ENCODE assay signal across 2 cellular contexts in the genomic region with DNA sequence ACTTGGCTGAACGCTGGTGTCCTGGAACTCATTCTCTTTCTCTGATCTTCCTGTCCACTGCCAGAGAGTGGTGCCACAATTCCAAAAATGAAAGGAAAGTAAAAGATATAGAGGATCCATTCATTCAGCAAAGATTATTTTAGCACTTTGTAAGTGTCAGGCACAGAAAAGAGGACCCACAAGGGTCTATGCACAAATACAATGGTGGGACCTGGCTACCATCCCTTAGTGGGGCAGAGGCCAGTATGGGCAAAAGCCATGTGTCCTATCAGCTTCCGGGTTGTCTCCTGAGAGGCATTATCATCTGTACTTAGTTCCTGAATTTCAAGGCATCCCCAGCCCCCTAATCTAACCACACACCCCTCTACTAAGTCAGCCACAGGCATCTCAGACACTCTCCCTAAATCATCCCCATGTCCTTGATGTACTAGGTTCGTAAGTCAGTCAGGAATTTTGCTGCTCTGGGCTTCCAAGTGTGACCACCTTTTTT.
A peak's percentile ranks its signal among the peaks of the same experiment; 100 is the strongest.
TF ChIP-seq lines count a peak whose summit lies in the region.

No MANE protein-coding gene starts in this region.

TF ChIP-seq in K562, 482 proteins besides CTCF, POLR2A, EP300 and RAD21 (continues in another document):
- TF ChIP-seq L3MBTL2 (IDR thresholded peaks at IDR 0.05) (peak; percentile 29; the same call in 1 of the 2 replicates), SAFB2 (IDR thresholded peaks at IDR 0.05; ENCODE audit: borderline replicate concordance, low read depth, low read length, severe bottlenecking) (no peak), ZNF431 (CRISPR knock-in tag; IDR thresholded peaks at IDR 0.05) (no peak), HMGN3 (IDR thresholded peaks at IDR 0.05; ENCODE audit: borderline replicate concordance, extremely low read depth, insufficient read length, low read depth, low read length) (no peak), TAF1 (IDR thresholded peaks at IDR 0.05; ENCODE audit: control insufficient read depth, extremely low read depth, insufficient read depth, low read length, severe bottlenecking) (peak; percentile 23), HIVEP1 (CRISPR knock-in tag; IDR thresholded peaks at IDR 0.05) (no peak), NCOA1 (IDR thresholded peaks at IDR 0.05; ENCODE audit: low read depth) (no peak), ELF4 (CRISPR knock-in tag; IDR thresholded peaks at IDR 0.05) (0 out of 2 replicates have a peak, but pooled peaks have one; percentile 6), ZNF282 (CRISPR knock-in tag; IDR thresholded peaks at IDR 0.05) (no peak), PTRF (tag; IDR thresholded peaks at IDR 0.05) (no peak), SMARCA4 (IDR thresholded peaks at IDR 0.05) (0 out of 2 replicates have a peak, but pooled peaks have one; percentile 24)
- TF ChIP-seq, protein P1, sequence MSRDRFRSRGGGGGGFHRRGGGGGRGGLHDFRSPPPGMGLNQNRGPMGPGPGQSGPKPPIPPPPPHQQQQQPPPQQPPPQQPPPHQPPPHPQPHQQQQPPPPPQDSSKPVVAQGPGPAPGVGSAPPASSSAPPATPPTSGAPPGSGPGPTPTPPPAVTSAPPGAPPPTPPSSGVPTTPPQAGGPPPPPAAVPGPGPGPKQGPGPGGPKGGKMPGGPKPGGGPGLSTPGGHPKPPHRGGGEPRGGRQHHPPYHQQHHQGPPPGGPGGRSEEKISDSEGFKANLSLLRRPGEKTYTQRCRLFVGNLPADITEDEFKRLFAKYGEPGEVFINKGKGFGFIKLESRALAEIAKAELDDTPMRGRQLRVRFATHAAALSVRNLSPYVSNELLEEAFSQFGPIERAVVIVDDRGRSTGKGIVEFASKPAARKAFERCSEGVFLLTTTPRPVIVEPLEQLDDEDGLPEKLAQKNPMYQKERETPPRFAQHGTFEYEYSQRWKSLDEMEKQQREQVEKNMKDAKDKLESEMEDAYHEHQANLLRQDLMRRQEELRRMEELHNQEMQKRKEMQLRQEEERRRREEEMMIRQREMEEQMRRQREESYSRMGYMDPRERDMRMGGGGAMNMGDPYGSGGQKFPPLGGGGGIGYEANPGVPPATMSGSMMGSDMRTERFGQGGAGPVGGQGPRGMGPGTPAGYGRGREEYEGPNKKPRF (IDR thresholded peaks at IDR 0.05; ENCODE audit: low read depth, low read length), result no peak
- TF ChIP-seq, protein P2, sequence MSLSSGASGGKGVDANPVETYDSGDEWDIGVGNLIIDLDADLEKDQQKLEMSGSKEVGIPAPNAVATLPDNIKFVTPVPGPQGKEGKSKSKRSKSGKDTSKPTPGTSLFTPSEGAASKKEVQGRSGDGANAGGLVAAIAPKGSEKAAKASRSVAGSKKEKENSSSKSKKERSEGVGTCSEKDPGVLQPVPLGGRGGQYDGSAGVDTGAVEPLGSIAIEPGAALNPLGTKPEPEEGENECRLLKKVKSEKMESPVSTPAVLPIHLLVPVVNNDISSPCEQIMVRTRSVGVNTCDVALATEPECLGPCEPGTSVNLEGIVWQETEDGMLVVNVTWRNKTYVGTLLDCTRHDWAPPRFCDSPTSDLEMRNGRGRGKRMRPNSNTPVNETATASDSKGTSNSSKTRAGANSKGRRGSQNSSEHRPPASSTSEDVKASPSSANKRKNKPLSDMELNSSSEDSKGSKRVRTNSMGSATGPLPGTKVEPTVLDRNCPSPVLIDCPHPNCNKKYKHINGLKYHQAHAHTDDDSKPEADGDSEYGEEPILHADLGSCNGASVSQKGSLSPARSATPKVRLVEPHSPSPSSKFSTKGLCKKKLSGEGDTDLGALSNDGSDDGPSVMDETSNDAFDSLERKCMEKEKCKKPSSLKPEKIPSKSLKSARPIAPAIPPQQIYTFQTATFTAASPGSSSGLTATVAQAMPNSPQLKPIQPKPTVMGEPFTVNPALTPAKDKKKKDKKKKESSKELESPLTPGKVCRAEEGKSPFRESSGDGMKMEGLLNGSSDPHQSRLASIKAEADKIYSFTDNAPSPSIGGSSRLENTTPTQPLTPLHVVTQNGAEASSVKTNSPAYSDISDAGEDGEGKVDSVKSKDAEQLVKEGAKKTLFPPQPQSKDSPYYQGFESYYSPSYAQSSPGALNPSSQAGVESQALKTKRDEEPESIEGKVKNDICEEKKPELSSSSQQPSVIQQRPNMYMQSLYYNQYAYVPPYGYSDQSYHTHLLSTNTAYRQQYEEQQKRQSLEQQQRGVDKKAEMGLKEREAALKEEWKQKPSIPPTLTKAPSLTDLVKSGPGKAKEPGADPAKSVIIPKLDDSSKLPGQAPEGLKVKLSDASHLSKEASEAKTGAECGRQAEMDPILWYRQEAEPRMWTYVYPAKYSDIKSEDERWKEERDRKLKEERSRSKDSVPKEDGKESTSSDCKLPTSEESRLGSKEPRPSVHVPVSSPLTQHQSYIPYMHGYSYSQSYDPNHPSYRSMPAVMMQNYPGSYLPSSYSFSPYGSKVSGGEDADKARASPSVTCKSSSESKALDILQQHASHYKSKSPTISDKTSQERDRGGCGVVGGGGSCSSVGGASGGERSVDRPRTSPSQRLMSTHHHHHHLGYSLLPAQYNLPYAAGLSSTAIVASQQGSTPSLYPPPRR (CRISPR knock-in tag; IDR thresholded peaks at IDR 0.05; ENCODE audit: borderline replicate concordance), result no peak
- TF ChIP-seq, protein P3, sequence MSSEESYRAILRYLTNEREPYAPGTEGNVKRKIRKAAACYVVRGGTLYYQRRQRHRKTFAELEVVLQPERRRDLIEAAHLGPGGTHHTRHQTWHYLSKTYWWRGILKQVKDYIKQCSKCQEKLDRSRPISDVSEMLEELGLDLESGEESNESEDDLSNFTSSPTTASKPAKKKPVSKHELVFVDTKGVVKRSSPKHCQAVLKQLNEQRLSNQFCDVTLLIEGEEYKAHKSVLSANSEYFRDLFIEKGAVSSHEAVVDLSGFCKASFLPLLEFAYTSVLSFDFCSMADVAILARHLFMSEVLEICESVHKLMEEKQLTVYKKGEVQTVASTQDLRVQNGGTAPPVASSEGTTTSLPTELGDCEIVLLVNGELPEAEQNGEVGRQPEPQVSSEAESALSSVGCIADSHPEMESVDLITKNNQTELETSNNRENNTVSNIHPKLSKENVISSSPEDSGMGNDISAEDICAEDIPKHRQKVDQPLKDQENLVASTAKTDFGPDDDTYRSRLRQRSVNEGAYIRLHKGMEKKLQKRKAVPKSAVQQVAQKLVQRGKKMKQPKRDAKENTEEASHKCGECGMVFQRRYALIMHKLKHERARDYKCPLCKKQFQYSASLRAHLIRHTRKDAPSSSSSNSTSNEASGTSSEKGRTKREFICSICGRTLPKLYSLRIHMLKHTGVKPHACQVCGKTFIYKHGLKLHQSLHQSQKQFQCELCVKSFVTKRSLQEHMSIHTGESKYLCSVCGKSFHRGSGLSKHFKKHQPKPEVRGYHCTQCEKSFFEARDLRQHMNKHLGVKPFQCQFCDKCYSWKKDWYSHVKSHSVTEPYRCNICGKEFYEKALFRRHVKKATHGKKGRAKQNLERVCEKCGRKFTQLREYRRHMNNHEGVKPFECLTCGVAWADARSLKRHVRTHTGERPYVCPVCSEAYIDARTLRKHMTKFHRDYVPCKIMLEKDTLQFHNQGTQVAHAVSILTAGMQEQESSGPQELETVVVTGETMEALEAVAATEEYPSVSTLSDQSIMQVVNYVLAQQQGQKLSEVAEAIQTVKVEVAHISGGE (CRISPR knock-in tag; IDR thresholded peaks at IDR 0.05), result peak in 1 of 3 experiments; percentile 42; a peak in 1 of 6 replicates

TF ChIP-seq in GM12891, 5 proteins besides CTCF, POLR2A, EP300 and RAD21:
- TF ChIP-seq TAF1 (IDR thresholded peaks at IDR 0.05; ENCODE audit: low read depth, low read length), result no peak
- TF ChIP-seq POU2F2 (IDR thresholded peaks at IDR 0.05; ENCODE audit: low read depth, low read length), result no peak
- TF ChIP-seq POLR2AphosphoS5 (IDR thresholded peaks at IDR 0.05; ENCODE audit: low read depth, low read length), result no peak
- no peak for TF ChIP-seq SPI1 (IDR thresholded peaks at IDR 0.05; ENCODE audit: low read depth, low read length)
- no peak for TF ChIP-seq PAX5 (IDR thresholded peaks at IDR 0.05; ENCODE audit: insufficient read depth, low read length, severe bottlenecking)
